ENCODE assay signal across 8 cellular contexts in the genomic region with DNA sequence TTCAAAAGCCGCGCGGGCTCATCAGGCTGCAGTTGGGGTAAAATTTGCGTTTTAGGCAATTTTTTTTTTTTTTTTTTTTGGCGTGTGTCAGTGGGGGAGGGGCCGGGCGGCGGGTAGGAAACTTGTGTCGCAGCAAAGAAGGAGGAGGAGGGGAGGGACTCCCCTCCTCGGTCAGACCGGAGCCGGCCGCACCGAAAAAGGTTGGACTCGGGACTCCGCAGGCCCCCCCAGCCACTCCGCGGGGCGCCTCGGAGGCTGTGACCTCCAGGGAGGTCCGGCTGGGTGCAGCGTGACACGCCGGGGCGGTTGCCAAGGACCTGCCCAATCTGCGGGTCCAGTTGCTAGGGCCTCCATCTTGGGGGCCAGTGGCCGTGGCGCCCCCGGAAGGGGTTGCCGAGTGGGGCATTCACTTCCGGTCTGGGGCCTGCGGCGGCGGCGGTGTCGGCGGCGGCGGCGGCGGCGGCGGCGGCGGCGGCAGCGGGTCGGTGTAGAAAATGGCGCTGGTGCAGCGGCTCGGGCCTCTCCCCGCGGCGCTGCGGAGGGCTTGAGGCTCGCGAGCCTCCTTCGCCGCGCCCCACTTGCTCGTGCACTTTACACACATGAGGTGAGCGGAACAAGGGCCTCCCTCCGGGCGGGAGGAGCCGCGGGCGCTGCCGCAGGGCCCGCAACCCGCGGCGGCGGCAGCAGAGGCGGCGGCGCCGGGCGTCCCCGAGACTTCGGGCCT. TPM values are rescaled to one million over a fixed set of nuclear protein-coding genes. Genes with fewer than 3 reads are reported as not detected.
DNase-seq lines count a peak whose midpoint lies in the region; ATAC-seq and TF ChIP-seq lines count a peak whose summit lies in the region.

A gene (plus strand): TSS at position 409 of the 724 bp plus-strand sequence. CDS start 191 bp downstream, at position 600.

- peak; percentile 94 for ATAC-seq in GM19324 (IDR thresholded peaks at IDR 0.05; ENCODE audit: low FRiP score, unreplicated experiment)
- peak; percentile 89 for ATAC-seq in HG03460 (IDR thresholded peaks at IDR 0.05; ENCODE audit: unreplicated experiment)
- peak; percentile 81 for ATAC-seq in activated CD8-positive, alpha-beta T cell treated with anti-CD3 and anti-CD28 coated beads, Interleukin-2, amount 10 ng/mL, durations not matched to agents 7 days and 5 days
- peak; percentile 98 to 99 for ATAC-seq in lower lobe of right lung

- peaks cover 2% of the 10 kb centered on the region for H3K27me3 Mint-ChIP-seq in activated CD8-positive, alpha-beta T cell treated with anti-CD3 and anti-CD28 coated beads, Interleukin-2, amount 10 ng/mL, durations not matched to agents 7 days and 5 days (ENCODE audit: low read depth)

- H3K4me3 Mint-ChIP-seq in activated CD8-positive, alpha-beta T cell treated with anti-CD3 and anti-CD28 coated beads, Interleukin-2, amount 10 ng/mL, durations not matched to agents 7 days and 5 days, result peak within 1 kb of the TSS; percentile 88

- DNase-seq in C1 segment of cervical spinal cord (lab: John Stamatoyannopoulos, UW) (peak; percentile 48 to 94 (median 83)), NCI-H774 (lab: John Stamatoyannopoulos, UW) (peak; percentile 84), lower lobe of right lung (peak; percentile 92)
- DNase-seq in activated CD8-positive, alpha-beta T cell treated with anti-CD3 and anti-CD28 coated beads, Interleukin-2, amount 10 ng/mL, durations not matched to agents 7 days and 5 days, result peak; percentile 80
- peak; percentile 65 to 84 (median 72) for DNase-seq in stimulated activated CD4-positive, alpha-beta T cell treated with anti-CD3 and anti-CD28 coated beads, TNF-alpha, amount 100 ng/mL, for 24 hours (ENCODE audit: low read depth in 3 of 3)

- WGBS in ectodermal cell, 2 experiments, result 0% methylated on average over 80 of the region's 80 CpGs

- peak within 1 kb of the TSS; percentile 90 for H3K4me3 ChIP-seq in ectodermal cell (ENCODE audit: insufficient read depth, low read depth, low read length)
- H3K4me3 ChIP-seq in lower lobe of right lung, result peak within 1 kb of the TSS; percentile 84

- CTCF ChIA-PET in activated CD8-positive, alpha-beta T cell treated with anti-CD3 and anti-CD28 coated beads, Interleukin-2, amount 10 ng/mL, durations not matched to agents 7 days and 5 days (lab: Charles Lee), result interaction anchor here (0.7 to 1.3 kb wide), 2 partner anchors 12 to 189 kb away, joined by 3 to 4 read pairs; no protein-coding TSS in a partner anchor

- H3K36me3 Mint-ChIP-seq in activated CD8-positive, alpha-beta T cell treated with anti-CD3 and anti-CD28 coated beads, Interleukin-2, amount 10 ng/mL, durations not matched to agents 7 days and 5 days (ENCODE audit: low read depth), result peaks cover 35% of the 10 kb centered on the region

- no peaks in the 10 kb centered on the region for H3K9me3 ChIP-seq in ectodermal cell (ENCODE audit: control insufficient read depth, low read length)
- H3K9me3 ChIP-seq in lower lobe of right lung, result no peaks in the 10 kb centered on the region

- no peak for TF ChIP-seq CTCF in lower lobe of right lung (IDR thresholded peaks at IDR 0.05)

- peak within 1 kb of the TSS; percentile 92 for H3K27ac ChIP-seq in ectodermal cell (ENCODE audit: insufficient read depth, low read depth, low read length, poor library complexity, severe bottlenecking)
- peak within 1 kb of the TSS; percentile 97 for H3K27ac ChIP-seq in lower lobe of right lung

- peaks cover 28% of the 10 kb centered on the region for H3K4me1 Mint-ChIP-seq in activated CD8-positive, alpha-beta T cell treated with anti-CD3 and anti-CD28 coated beads, Interleukin-2, amount 10 ng/mL, durations not matched to agents 7 days and 5 days (ENCODE audit: low read depth)

- H3K9me3 Mint-ChIP-seq in activated CD8-positive, alpha-beta T cell treated with anti-CD3 and anti-CD28 coated beads, Interleukin-2, amount 10 ng/mL, durations not matched to agents 7 days and 5 days (ENCODE audit: insufficient read depth), result no peaks in the 10 kb centered on the region

- POLR2A ChIA-PET in activated CD8-positive, alpha-beta T cell treated with anti-CD3 and anti-CD28 coated beads, Interleukin-2, amount 10 ng/mL, durations not matched to agents 7 days and 5 days (lab: Charles Lee), result interaction anchor here (0.9 to 1.5 kb wide), 2 partner anchors 16 to 286 kb away, joined by 3 to 4 read pairs; a partner anchor contains a TSS

- H3K27me3 ChIP-seq in ectodermal cell (ENCODE audit: control insufficient read depth, insufficient read depth, low read length, poor library complexity, severe bottlenecking) (no peaks in the 10 kb centered on the region), lower lobe of right lung (ENCODE audit: low read depth) (no peaks in the 10 kb centered on the region)

- H3K36me3 ChIP-seq in ectodermal cell (ENCODE audit: control insufficient read depth, insufficient read depth, low read length), result peaks cover 6% of the 10 kb centered on the region
- peaks cover 15% of the 10 kb centered on the region for H3K36me3 ChIP-seq in lower lobe of right lung

- peaks cover 14% of the 10 kb centered on the region for H3K4me1 ChIP-seq in ectodermal cell (ENCODE audit: control insufficient read depth, insufficient read depth, low read length)
- peaks cover 38% of the 10 kb centered on the region for H3K4me1 ChIP-seq in lower lobe of right lung

- intact Hi-C loops in lower lobe of right lung (cut with DNase I), result no loop called here

- H3K27ac Mint-ChIP-seq in activated CD8-positive, alpha-beta T cell treated with anti-CD3 and anti-CD28 coated beads, Interleukin-2, amount 10 ng/mL, durations not matched to agents 7 days and 5 days, result peak within 1 kb of the TSS; percentile 94

RNA-seq across cellular contexts. Expression of the gene that starts here (rescaled TPM):
- 10 to 100 TPM; 28.8 to 28.9 TPM for total RNA-seq in activated CD8-positive, alpha-beta T cell treated with anti-CD3 and anti-CD28 coated beads, Interleukin-2, amount 10 ng/mL, durations not matched to agents 7 days and 5 days
- 81.0 TPM for polyA plus RNA-seq in ectodermal cell (2013, experiment 1 of 4)
- polyA plus RNA-seq in ectodermal cell (2013, experiment 2 of 4), result 80.6 TPM
- polyA plus RNA-seq in ectodermal cell (2013, experiment 3 of 4), result 56.2 TPM
- polyA plus RNA-seq in ectodermal cell (2013, experiment 4 of 4), result 68.0 TPM
- total RNA-seq in lower lobe of right lung, result 49.4 TPM

Comparison
In these comparisons a context has a peak if more than half of its experiments do, and no peak if none do; other contexts are left out.
1. Peak in every context shown above with its lines: DNase-seq, ATAC-seq, H3K4me3 ChIP-seq and H3K27ac ChIP-seq.